ENCODE assay signal across 23 cellular contexts in the genomic region with DNA sequence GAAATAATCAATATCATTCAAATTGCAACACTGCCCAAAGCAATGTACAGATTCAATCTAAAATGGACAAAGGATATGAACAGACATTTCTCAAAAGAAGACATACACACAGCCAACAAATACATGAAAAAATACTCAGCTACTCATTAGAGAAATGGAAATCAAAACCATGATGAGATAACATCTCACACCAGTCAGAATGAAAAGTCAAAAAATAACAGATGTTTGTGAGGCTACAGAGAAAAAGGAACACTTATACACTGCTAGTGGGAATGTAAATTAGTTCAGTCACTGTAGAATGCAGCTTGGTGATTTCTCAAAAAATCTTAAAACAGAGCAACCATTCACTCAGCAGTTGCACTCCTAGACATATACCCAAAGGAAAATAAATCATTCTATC.
DNase-seq lines count a peak whose midpoint lies in the region; ATAC-seq lines count a peak whose summit lies in the region.
"Had no signal": no experiment of that assay in that cellular context is flagged by ENCODE, and none has a peak within 500 bp of the region (broad histone marks: within the 10 kb centered on the region; RNA-seq: fewer than 3 reads in every experiment).

No MANE protein-coding gene starts in this region.

- ATAC-seq in HG02610 (IDR thresholded peaks at IDR 0.05; ENCODE audit: unreplicated experiment) (peak; percentile 60), HG03025 (IDR thresholded peaks at IDR 0.05; ENCODE audit: low FRiP score, unreplicated experiment) (peak; percentile 71), HG03565 (IDR thresholded peaks at IDR 0.05; ENCODE audit: unreplicated experiment) (peak; percentile 84)
- ATAC-seq: A549, T-helper 17 cell had no signal

- no peak for DNase-seq in amygdala (lab: John Stamatoyannopoulos, UW)
- DNase-seq in DMS79 treated with DMSO at 0.1 percent for 48 hours (lab: John Stamatoyannopoulos, UW), result no peak
- DNase-seq in mesenteric fat pad (ENCODE audit: low spot score), result no peak
- no peak for DNase-seq in NK-92 treated with Interleukin-12 subunit alpha and Interleukin-12 subunit beta, amount 100 ng/mL, for 24 hours (lab: John Stamatoyannopoulos, UW)
- DNase-seq: C1 segment of cervical spinal cord; CD4-positive, alpha-beta memory T cell; COR-L47; DMS53; NCI-H1048; NCI-H1417; NCI-H1694; NCI-H2081; NCI-H2227 treated with DMSO at 0.1 percent for 48 hours; NCI-H526 treated with DMSO at 0.1 percent for 48 hours; Peyer's patch; SIG-M5; SK-N-SH; SW 1271; T-helper 17 cell had no signal
